In genomic region chr6:4010682-4011081, GRCh38 we compare ENCODE assay signal across 12 cellular contexts.
DNase-seq lines count a peak whose midpoint lies in the region; ATAC-seq, FAIRE-seq and TF ChIP-seq lines count a peak whose summit lies in the region.
"Had no signal": no experiment of that assay in that cellular context is flagged by ENCODE, and none has a peak within 500 bp of the region (broad histone marks: within the 10 kb centered on the region; RNA-seq: fewer than 3 reads in every experiment).

No MANE protein-coding gene starts in this region.

- CTCF ChIA-PET in PC-3 (lab: Charles Lee) (no interaction called here), H1 (lab: Charles Lee; ENCODE audit: partially characterized antibody) (interaction anchor here (1.0 kb wide), 1 partner anchor 10 kb away, joined by 3 read pairs; a partner anchor contains a TSS)

- no peaks in the 10 kb centered on the region for H3K23me2 ChIP-seq in H1 (ENCODE audit: low read depth, low read length)

- H3K56ac ChIP-seq in H1 (replicated peaks; ENCODE audit: insufficient read length, low read depth, low read length), result no peak overlapping the region

- BruUV-seq in PC-3 (replicated peaks; lab: Mats Ljungman, UMichigan), result no TSS peak

- no peak for TF ChIP-seq CTCF in PC-3 (conservative IDR thresholded peaks at IDR 0.05; ENCODE audit: low read depth, low read length)
- TF ChIP-seq CTCF in H1 (IDR thresholded peaks at IDR 0.05; ENCODE audit: control extremely low read depth in 1 of 3, insufficient read depth in 1 of 3, low read depth in 1 of 3, low read length in 3 of 3), result no peak
- TF ChIP-seq CTCF in GM13976 (IDR thresholded peaks at IDR 0.05; ENCODE audit: borderline replicate concordance, control extremely low read depth, extremely low read depth, insufficient read depth, missing control alignments), result no peak

- in situ Hi-C loops in GM13976 (cut with MboI; ENCODE audit: low sequenced_read_pairs, unreplicated experiment), result no loop called here

- WGBS in H1 (ENCODE audit: extremely low coverage in 1 of 2, insufficient coverage in 1 of 2, insufficient read length in 1 of 2, insufficient replicate concordance in 2 of 2, low coverage in 1 of 2, low lambda C conversion rate in 2 of 2, missing lambda C conversion rate in 1 of 2), 2 experiments, result 82% methylated on average over 3 of the region's 3 CpGs; no CpG with 5 or more reads in 1 of the 2 experiments

- no peaks in the 10 kb centered on the region for H3K27me3 ChIP-seq in BLaER1 treated with 17β-estradiol and CSF1 and Interleukin-3, amounts not matched to agents 10 nM and 100 nM
- H3K27me3 ChIP-seq in PC-3 (ENCODE audit: low read length) (no peaks in the 10 kb centered on the region), H1 (replicated peaks in 1 of 4; ENCODE audit: control insufficient read depth in 3 of 4, extremely low read depth in 1 of 4, insufficient read depth in 3 of 4, low read length in 3 of 4) (no peaks in the 10 kb centered on the region), Karpas-422 (ENCODE audit: low read length) (no peaks in the 10 kb centered on the region)

- H2AFZ ChIP-seq in PC-3 (ENCODE audit: low read length) (no peak overlapping the region), H1 (ENCODE audit: low read length) (no peak overlapping the region), Karpas-422 (ENCODE audit: low read length) (no peak overlapping the region)

- H2AK5ac ChIP-seq in H1 (ENCODE audit: low read depth, low read length), result no peak overlapping the region

- H4K20me1 ChIP-seq in BLaER1 treated with 17β-estradiol and CSF1 and Interleukin-3, amounts not matched to agents 10 nM and 100 nM, result peaks cover 0 to 70% (median 5%) of the 10 kb centered on the region in 11 experiments; a peak in 8 of 22 replicates
- no peaks in the 10 kb centered on the region for H4K20me1 ChIP-seq in PC-3 (ENCODE audit: low read length)
- H4K20me1 ChIP-seq in H1 (replicated peaks in 1 of 2; ENCODE audit: control insufficient read depth in 1 of 2, insufficient read depth in 2 of 2, low read length in 2 of 2), result peaks cover 0 to 2% of the 10 kb centered on the region in 2 experiments
- H4K20me1 ChIP-seq in Karpas-422 (ENCODE audit: insufficient read depth, low read depth, low read length), result peaks cover 6% of the 10 kb centered on the region; the same call in 1 of the 2 replicates

- H3F3A ChIP-seq in PC-3 (ENCODE audit: low read length, unreplicated experiment), result no peaks in the 10 kb centered on the region

- TF ChIP-seq RAD21 in H1 (IDR thresholded peaks at IDR 0.05 in 1 of 2, conservative IDR thresholded peaks at IDR 0.05 in 1 of 2; ENCODE audit: low read depth in 2 of 2, low read length in 2 of 2), result no peak

- H3K9ac ChIP-seq in BLaER1 treated with 17β-estradiol and CSF1 and Interleukin-3, amounts not matched to agents 10 nM and 100 nM, result no peak overlapping the region
- H3K9ac ChIP-seq in PC-3 (ENCODE audit: low read length), result no peak overlapping the region
- H3K9ac ChIP-seq in H1 (replicated peaks in 1 of 4; ENCODE audit: extremely low read depth in 1 of 4, low read depth in 3 of 4, low read length in 3 of 4), result no peak overlapping the region
- no peak overlapping the region for H3K9ac ChIP-seq in Karpas-422 (ENCODE audit: low read length)

- POLR2A ChIA-PET in PC-3 (lab: Charles Lee; ENCODE audit: unreplicated experiment), result no interaction called here
- POLR2A ChIA-PET in H1 (lab: Charles Lee; ENCODE audit: partially characterized antibody), result interaction anchor here (3.4 kb wide), 1 partner anchor 11 kb away, joined by 13 read pairs; a partner anchor contains a TSS

- no peak for TF ChIP-seq POLR2A in H1 (IDR thresholded peaks at IDR 0.05; ENCODE audit: control extremely low read depth in 1 of 2, low read depth in 2 of 2, low read length in 2 of 2)

- peak; percentile 25 for DNase-seq in GF-D8 (lab: John Stamatoyannopoulos, UW)
- DNase-seq in PC-3, result no peak
- no peak for DNase-seq in H1 (ENCODE audit: low read depth in 1 of 2, low spot score in 2 of 2)
- no peak for DNase-seq in Karpas-422
- DNase-seq in NCI-H446 (lab: John Stamatoyannopoulos, UW), result no peak
- DNase-seq in GM13976 (ENCODE audit: low spot score), result no peak
- DNase-seq in dedifferentiated amniotic fluid mesenchymal stem cell (ENCODE audit: extremely low spot score), result no peak
- DNase-seq: aorta, left cardiac atrium, NCI-H524, T1000 had no signal

- H3K23ac ChIP-seq in H1 (ENCODE audit: insufficient read length), result no peak overlapping the region

- H2BK12ac ChIP-seq in H1 (ENCODE audit: low read depth, low read length), result no peak overlapping the region

- H4K8ac ChIP-seq in H1 (ENCODE audit: extremely low read depth, insufficient read depth, low read length), result no peak overlapping the region

- peak overlapping the region; percentile 35 to 83 (median 72); a peak in 20 of 22 replicates for H3K4me2 ChIP-seq in BLaER1 treated with 17β-estradiol and CSF1 and Interleukin-3, amounts not matched to agents 10 nM and 100 nM
- H3K4me2 ChIP-seq in PC-3 (ENCODE audit: low read length) (peak overlapping the region; percentile 20; the same call in 1 of the 2 replicates), H1 (ENCODE audit: insufficient read depth in 1 of 2, low read depth in 2 of 2, low read length in 2 of 2) (no peak overlapping the region), Karpas-422 (ENCODE audit: low read depth, low read length, poor library complexity, severe bottlenecking) (no peak overlapping the region)

- H3K79me1 ChIP-seq in H1 (ENCODE audit: low read depth, low read length), result peaks cover 4% of the 10 kb centered on the region; the same call in 1 of the 2 replicates

- H3K79me2 ChIP-seq in PC-3 (ENCODE audit: low read length) (peaks cover 51% of the 10 kb centered on the region), H1 (ENCODE audit: control insufficient read depth in 1 of 2, insufficient read depth in 2 of 2, low read length in 2 of 2) (peaks cover 5 to 78% of the 10 kb centered on the region in 2 experiments; a peak in 3 of 4 replicates), Karpas-422 (ENCODE audit: low read length) (peaks cover 87% of the 10 kb centered on the region)

- H3K4me1 ChIP-seq in BLaER1 treated with 17β-estradiol and CSF1 and Interleukin-3, amounts not matched to agents 10 nM and 100 nM, result peaks cover 8 to 37% (median 20%) of the 10 kb centered on the region in 10 experiments
- H3K4me1 ChIP-seq in PC-3 (ENCODE audit: insufficient read depth, low read length) (peaks cover 14% of the 10 kb centered on the region), H1 (replicated peaks in 1 of 4; ENCODE audit: control insufficient read depth in 3 of 4, insufficient read depth in 4 of 4, low read length in 3 of 4) (peaks cover 0 to 4% (median 0%) of the 10 kb centered on the region in 4 experiments; a peak in 1 of 7 replicates), Karpas-422 (ENCODE audit: low read length) (peaks cover 2% of the 10 kb centered on the region)

- peaks cover 6 to 12% (median 7%) of the 10 kb centered on the region in 11 experiments; a peak in 14 of 22 replicates for H3K9me3 ChIP-seq in BLaER1 treated with 17β-estradiol and CSF1 and Interleukin-3, amounts not matched to agents 10 nM and 100 nM (replicated peaks in 1 of 11)
- H3K9me3 ChIP-seq in PC-3 (ENCODE audit: low read length) (no peaks in the 10 kb centered on the region), H1 (ENCODE audit: insufficient read depth in 2 of 2, low read depth in 1 of 2, low read length in 1 of 2) (no peaks in the 10 kb centered on the region), Karpas-422 (ENCODE audit: low read length) (no peaks in the 10 kb centered on the region)

- H4K91ac ChIP-seq in H1 (replicated peaks; ENCODE audit: insufficient read length, low read length), result no peak overlapping the region

- H3K14ac ChIP-seq in H1 (ENCODE audit: insufficient read length), result no peak overlapping the region

- no peak for TF ChIP-seq EP300 in H1 (IDR thresholded peaks at IDR 0.05; ENCODE audit: borderline replicate concordance in 1 of 2, low read depth in 2 of 2, low read length in 2 of 2)

- intact Hi-C loops in PC-3 (cut with micrococcal nuclease), result no loop called here

- peaks cover 12 to 27% (median 20%) of the 10 kb centered on the region in 11 experiments for H3K36me3 ChIP-seq in BLaER1 treated with 17β-estradiol and CSF1 and Interleukin-3, amounts not matched to agents 10 nM and 100 nM
- H3K36me3 ChIP-seq in PC-3 (ENCODE audit: low read depth, low read length) (peaks cover 5% of the 10 kb centered on the region; the same call in 1 of the 2 replicates), H1 (ENCODE audit: control insufficient read depth in 2 of 4, insufficient read depth in 4 of 4, low read length in 3 of 4) (peaks cover 0 to 3% (median 0%) of the 10 kb centered on the region in 4 experiments; a peak in 2 of 8 replicates), Karpas-422 (ENCODE audit: insufficient read depth, low read length) (no peaks in the 10 kb centered on the region)

- H3K4me3 ChIP-seq in BLaER1 treated with 17β-estradiol and CSF1 and Interleukin-3, amounts not matched to agents 10 nM and 100 nM, result 0 out of 20 replicates have a peak overlapping the region, but pooled peaks of 1 of the 10 experiments have one; percentile 21
- H3K4me3 ChIP-seq in PC-3 (ENCODE audit: low read length) (no peak overlapping the region), H1 (ENCODE audit: extremely low read depth in 1 of 4, insufficient read depth in 2 of 4, low read depth in 3 of 4, low read length in 4 of 4) (no peak overlapping the region), Karpas-422 (ENCODE audit: low read length) (no peak overlapping the region)

- peak overlapping the region in 3 of 11 experiments; percentile 17 to 28 (median 20); a peak in 3 of 22 replicates for H3K27ac ChIP-seq in BLaER1 treated with 17β-estradiol and CSF1 and Interleukin-3, amounts not matched to agents 10 nM and 100 nM
- H3K27ac ChIP-seq in PC-3 (ENCODE audit: low read length), result no peak overlapping the region
- no peak overlapping the region for H3K27ac ChIP-seq in H1 (ENCODE audit: low read depth, low read length)
- no peak overlapping the region for H3K27ac ChIP-seq in Karpas-422 (ENCODE audit: low read length)

- H3K18ac ChIP-seq in H1 (ENCODE audit: extremely low read depth, low read length), result no peak overlapping the region

- no peak overlapping the region for H4K5ac ChIP-seq in H1 (ENCODE audit: insufficient read length, low read depth, low read length)

- H3K9me2 ChIP-seq in PC-3 (replicated peaks; ENCODE audit: low read length), result no peaks in the 10 kb centered on the region
- H3K9me2 ChIP-seq in Karpas-422 (replicated peaks; ENCODE audit: insufficient read depth, low read length), result no peaks in the 10 kb centered on the region

- no peak overlapping the region for H2BK120ac ChIP-seq in H1 (replicated peaks; ENCODE audit: low read depth, low read length)

- no peak overlapping the region for H2BK20ac ChIP-seq in H1 (ENCODE audit: low read length)

- no peak overlapping the region for H3K4ac ChIP-seq in H1 (replicated peaks; ENCODE audit: insufficient read length, low read depth, low read length)

- peak overlapping the region; percentile 9; the same call in 1 of the 2 replicates for H2BK5ac ChIP-seq in H1 (ENCODE audit: low read depth, low read length)

- H2BK15ac ChIP-seq in H1 (ENCODE audit: low read length), result no peak overlapping the region

- FAIRE-seq in H1 (lab: Jason Lieb, UNC), result no peak

- ATAC-seq in PC-3, result peak; percentile 38; the same call in 1 of the 2 replicates

TF ChIP-seq in H1, 55 proteins besides CTCF, POLR2A, EP300 and RAD21:
- TF ChIP-seq KDM1A (IDR thresholded peaks at IDR 0.05; ENCODE audit: borderline replicate concordance, low read length) (no peak), KDM5A (IDR thresholded peaks at IDR 0.05; ENCODE audit: low read length) (no peak), BRCA1 (IDR thresholded peaks at IDR 0.05; ENCODE audit: low read depth, low read length) (no peak)
TF ChIP-seq in H1: peak in this region for 0.

Comparison
In these comparisons a context has a peak if more than half of its experiments do, and no peak if none do; other contexts are left out.
1. H3K4me2 ChIP-seq: peak in BLaER1 treated with 17β-estradiol and CSF1 and Interleukin-3, amounts not matched to agents 10 nM and 100 nM (11 of 11) and PC-3 (single experiment); none in H1 (0 of 2) and Karpas-422 (single experiment).